ENCODE assay signal across 8 cellular contexts in genomic region chr1:46340404-46341221, GRCh38.
DNase-seq lines count a peak whose midpoint lies in the region; TF ChIP-seq lines count a peak whose summit lies in the region.

TSS of gene NSUN4 (plus strand) at chr1:46340807. CDS start at chr1:46340827, 20 bp downstream.

- TF ChIP-seq CTCF in LNCaP clone FGC (IDR thresholded peaks at IDR 0.05; ENCODE audit: control insufficient read depth, extremely low read depth, insufficient read depth) (peak; percentile 94), fibroblast of pulmonary artery (IDR thresholded peaks at IDR 0.05; ENCODE audit: low read length, missing control alignments) (peak; percentile 51), nephron (IDR thresholded peaks at IDR 0.05; ENCODE audit: unreplicated experiment in 3 of 3) (peak; percentile 57 to 76 (median 62))

- H3K27ac Mint-ChIP-seq in nephron, result peak within 1 kb of the TSS; percentile 98 to 99 (median 99)
- H3K27ac Mint-ChIP-seq in stimulated activated naive CD8-positive, alpha-beta T cell treated with anti-CD3 and anti-CD28 coated beads, Interleukin-15, Interleukin-2, amounts not matched to agents 100 ng/mL and 50 ng/mL, for 24 hours, result peak within 1 kb of the TSS; percentile 100

- peaks cover 21% of the 10 kb centered on the region for H3K36me3 Mint-ChIP-seq in nephron (ENCODE audit: low read depth)
- H3K36me3 Mint-ChIP-seq in stimulated activated naive CD8-positive, alpha-beta T cell treated with anti-CD3 and anti-CD28 coated beads, Interleukin-15, Interleukin-2, amounts not matched to agents 100 ng/mL and 50 ng/mL, for 24 hours (ENCODE audit: low read depth), result peaks cover 26% of the 10 kb centered on the region

- H3K4me3 Mint-ChIP-seq in nephron, result peak within 1 kb of the TSS; percentile 99
- H3K4me3 Mint-ChIP-seq in stimulated activated naive CD8-positive, alpha-beta T cell treated with anti-CD3 and anti-CD28 coated beads, Interleukin-15, Interleukin-2, amounts not matched to agents 100 ng/mL and 50 ng/mL, for 24 hours, result peak within 1 kb of the TSS; percentile 100

- H3K9me3 Mint-ChIP-seq in nephron, result no peaks in the 10 kb centered on the region
- no peaks in the 10 kb centered on the region for H3K9me3 Mint-ChIP-seq in stimulated activated naive CD8-positive, alpha-beta T cell treated with anti-CD3 and anti-CD28 coated beads, Interleukin-15, Interleukin-2, amounts not matched to agents 100 ng/mL and 50 ng/mL, for 24 hours

- H3K4me3 ChIP-seq in LNCaP clone FGC (ENCODE audit: low read depth, low read length) (peak within 1 kb of the TSS; percentile 67), fibroblast of pulmonary artery (replicated peaks; ENCODE audit: low read depth, low read length) (peak within 1 kb of the TSS; percentile 82)

- H3K4me1 Mint-ChIP-seq in nephron, result peaks cover 34% of the 10 kb centered on the region
- H3K4me1 Mint-ChIP-seq in stimulated activated naive CD8-positive, alpha-beta T cell treated with anti-CD3 and anti-CD28 coated beads, Interleukin-15, Interleukin-2, amounts not matched to agents 100 ng/mL and 50 ng/mL, for 24 hours (ENCODE audit: low read depth), result peaks cover 56% of the 10 kb centered on the region

- peak; percentile 92 for TF ChIP-seq POLR2A in Raji (IDR thresholded peaks at IDR 0.05; ENCODE audit: insufficient read depth, low read depth, low read length)

- DNase-seq in ELF-1 (ENCODE audit: low read depth, low spot score) (peak; percentile 94), GOT3 (lab: John Stamatoyannopoulos, UW) (peak; percentile 78), LNCaP clone FGC (ENCODE audit: low read depth) (peak; percentile 86), fibroblast of pulmonary artery (ENCODE audit: low read depth) (peak; percentile 99)
- peak; percentile 76 for DNase-seq in activated effector memory CD4-positive, alpha-beta T cell treated with Interleukin-2 at 50 U/mL for 16 hours

- no peaks in the 10 kb centered on the region for H3K27me3 Mint-ChIP-seq in nephron (ENCODE audit: low read depth)
- H3K27me3 Mint-ChIP-seq in stimulated activated naive CD8-positive, alpha-beta T cell treated with anti-CD3 and anti-CD28 coated beads, Interleukin-15, Interleukin-2, amounts not matched to agents 100 ng/mL and 50 ng/mL, for 24 hours, result no peaks in the 10 kb centered on the region

Comparison
In these comparisons a context has a peak if more than half of its experiments do, and no peak if none do; other contexts are left out.
1. Peak in every context shown above with its lines: DNase-seq and H3K4me3 ChIP-seq.